12 cellular contexts compared by ENCODE assay signal in the genomic region with DNA sequence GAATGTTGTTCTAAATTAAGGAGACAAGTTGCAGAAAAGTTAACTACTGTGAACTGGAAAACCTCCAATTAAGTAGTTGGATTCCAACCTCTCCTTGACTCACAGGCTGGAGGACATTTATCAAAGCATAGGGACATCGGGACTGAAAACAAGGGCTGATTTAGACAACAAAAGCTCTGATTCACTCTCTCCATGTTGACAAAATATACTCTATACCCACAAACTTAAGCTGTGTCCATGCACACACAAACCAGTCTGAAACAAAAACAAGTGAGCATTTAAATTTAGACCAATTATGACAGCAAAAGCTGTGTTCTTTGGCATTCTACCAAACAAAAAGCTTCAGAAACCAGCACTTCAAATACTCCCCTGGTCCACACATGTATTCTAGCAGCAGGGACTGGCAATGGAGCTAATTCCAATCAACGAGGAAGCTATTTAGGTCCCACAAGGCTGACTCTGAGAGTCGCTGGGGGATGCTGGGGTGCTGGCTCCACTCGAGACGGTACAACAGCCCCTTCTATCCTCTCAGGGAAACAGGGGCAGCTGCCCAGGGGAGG.
DNase-seq lines count a peak whose midpoint lies in the region; ATAC-seq and TF ChIP-seq lines count a peak whose summit lies in the region.
"Had no signal": no experiment of that assay in that cellular context is flagged by ENCODE, and none has a peak within 500 bp of the region (broad histone marks: within the 10 kb centered on the region; RNA-seq: fewer than 3 reads in every experiment).

No MANE protein-coding gene starts in this region.

- BruUV-seq in MCF 10A (replicated peaks; lab: Mats Ljungman, UMichigan): no TSS peak

- H3K36me3 Mint-ChIP-seq in MCF 10A (ENCODE audit: insufficient read depth, unreplicated experiment): no peaks in the 10 kb centered on the region

- TF ChIP-seq POLR2A in breast epithelium (IDR thresholded peaks at IDR 0.05): no peak

- H3K4me1 ChIP-seq in breast epithelium: no peaks in the 10 kb centered on the region
- peaks cover 34% of the 10 kb centered on the region for H3K4me1 ChIP-seq in adipocyte (ENCODE audit: control insufficient read depth, insufficient read depth, low read length)

- TF ChIP-seq CTCF in MCF 10A (IDR thresholded peaks at IDR 0.05; ENCODE audit: unreplicated experiment): no peak
- TF ChIP-seq CTCF in breast epithelium (IDR thresholded peaks at IDR 0.05): no peak

- H3K27ac Mint-ChIP-seq in MCF 10A (ENCODE audit: low read depth, unreplicated experiment): no peak overlapping the region
- H3K27ac Mint-ChIP-seq: activated CD8-positive, alpha-beta T cell treated with anti-CD3 and anti-CD28 coated beads for 36 hours; T-helper 1 cell treated with Interleukin-12 subunit alpha and Interleukin-12 subunit beta and Interleukin-4 antibody, amounts not matched to agents 30 μg/mL and 1 μg/mL, for 36 hours had no signal

- H3K4me3 ChIP-seq in breast epithelium (no peak overlapping the region), adipocyte (ENCODE audit: low read length) (peak overlapping the region; percentile 51)

- POLR2A ChIA-PET in MCF 10A (lab: Yijun Ruan, JAX): interaction anchor here (0.7 kb wide), 1 partner anchor 24 kb away, joined by 4 read pairs; no protein-coding TSS in a partner anchor

- H3K27ac ChIP-seq in breast epithelium: no peak overlapping the region
- H3K27ac ChIP-seq: epithelial cell of prostate had no signal

- H3K9ac ChIP-seq in adipocyte (ENCODE audit: low read length): no peak overlapping the region

- H3K27me3 ChIP-seq in breast epithelium (no peaks in the 10 kb centered on the region), adipocyte (replicated peaks; ENCODE audit: control insufficient read depth, insufficient read depth, low read length) (no peaks in the 10 kb centered on the region)

- CTCF ChIA-PET in MCF 10A (lab: Yijun Ruan, JAX): no interaction called here

- H3K4me3 Mint-ChIP-seq in MCF 10A (ENCODE audit: unreplicated experiment): no peak overlapping the region
- H3K4me3 Mint-ChIP-seq: activated CD8-positive, alpha-beta T cell treated with anti-CD3 and anti-CD28 coated beads for 36 hours; T-helper 1 cell treated with Interleukin-12 subunit alpha and Interleukin-12 subunit beta and Interleukin-4 antibody, amounts not matched to agents 30 μg/mL and 1 μg/mL, for 36 hours had no signal

- H3K4me1 Mint-ChIP-seq in MCF 10A (ENCODE audit: insufficient read depth, unreplicated experiment): peaks cover 15% of the 10 kb centered on the region

- H3K9me3 ChIP-seq in breast epithelium: no peaks in the 10 kb centered on the region
- no peaks in the 10 kb centered on the region for H3K9me3 ChIP-seq in adipocyte (ENCODE audit: control insufficient read depth, low read length)

- no peak for ATAC-seq in HG03159 (IDR thresholded peaks at IDR 0.05; ENCODE audit: unreplicated experiment)
- ATAC-seq: activated CD8-positive, alpha-beta T cell treated with anti-CD3 and anti-CD28 coated beads for 36 hours had no signal

- H3K36me3 ChIP-seq in breast epithelium: no peaks in the 10 kb centered on the region
- no peaks in the 10 kb centered on the region for H3K36me3 ChIP-seq in adipocyte (ENCODE audit: control insufficient read depth, insufficient read depth, low read length, severe bottlenecking)

- H3K27me3 Mint-ChIP-seq in MCF 10A (ENCODE audit: insufficient read depth, unreplicated experiment): no peaks in the 10 kb centered on the region

- DNase-seq in MCF 10A (ENCODE audit: unreplicated experiment): peak; percentile 45
- DNase-seq in breast epithelium (ENCODE audit: low spot score in 2 of 2): no peak
- peak; percentile 33 for DNase-seq in adipocyte (ENCODE audit: low read depth)
- peak; percentile 12 for DNase-seq in iPS-NIHi11 (ENCODE audit: low spot score)
- DNase-seq in superior temporal gyrus (ENCODE audit: extremely low spot score): peak; percentile 51
- no peak for DNase-seq in MV-4-11 (lab: John Stamatoyannopoulos, UW)
- no peak for DNase-seq in ecto neural progenitor cell (ENCODE audit: low spot score)
- DNase-seq: activated CD8-positive, alpha-beta T cell treated with anti-CD3 and anti-CD28 coated beads for 36 hours; NK-92 treated with Interleukin-12 subunit alpha and Interleukin-12 subunit beta, amount 100 ng/mL, for 24 hours had no signal

- H3K9me3 Mint-ChIP-seq in MCF 10A (ENCODE audit: unreplicated experiment): no peaks in the 10 kb centered on the region
- H3K9me3 Mint-ChIP-seq: activated CD8-positive, alpha-beta T cell treated with anti-CD3 and anti-CD28 coated beads for 36 hours; T-helper 1 cell treated with Interleukin-12 subunit alpha and Interleukin-12 subunit beta and Interleukin-4 antibody, amounts not matched to agents 30 μg/mL and 1 μg/mL, for 36 hours had no signal

- intact Hi-C loops in MCF 10A (cut with micrococcal nuclease): no loop called here
- intact Hi-C loops in breast epithelium (cut with DNase I; ENCODE audit: low total_unique reads): no loop called here

Comparison
In these comparisons a context has a peak if more than half of its experiments do, and no peak if none do; other contexts are left out.
1. DNase-seq: peak in MCF 10A (single experiment), adipocyte (single experiment), iPS-NIHi11 (single experiment) and superior temporal gyrus (single experiment); none in breast epithelium (0 of 2), MV-4-11 (single experiment) and ecto neural progenitor cell (single experiment).